8 cellular contexts compared by ENCODE assay signal in the genomic region with DNA sequence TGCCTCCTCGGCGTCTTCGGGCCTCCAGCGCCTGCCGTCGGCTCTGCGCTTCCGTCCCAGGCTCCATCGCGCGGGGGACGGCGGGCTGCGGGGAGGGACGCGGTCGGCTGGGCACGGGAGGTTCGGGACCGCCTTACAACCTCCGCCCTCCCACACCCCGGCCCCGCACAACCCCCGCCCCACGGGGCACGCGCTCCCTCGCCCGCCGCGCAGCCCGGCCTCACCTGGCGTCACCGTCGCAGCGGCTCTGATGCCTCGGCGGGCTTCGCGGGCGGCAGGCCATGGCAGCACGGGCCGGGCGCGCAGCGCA. TPM values are rescaled to one million over a fixed set of nuclear protein-coding genes. Genes with fewer than 3 reads are reported as not detected.
DNase-seq lines count a peak whose midpoint lies in the region; ATAC-seq and TF ChIP-seq lines count a peak whose summit lies in the region.

No MANE protein-coding gene starts in this region.

- peaks cover 68% of the 10 kb centered on the region for H3K36me3 ChIP-seq in KOPT-K1 (ENCODE audit: insufficient read depth, low read length)
- peaks cover 6% of the 10 kb centered on the region for H3K36me3 ChIP-seq in muscle layer of colon (ENCODE audit: insufficient read depth, low read length)

- H3K9me3 ChIP-seq in KOPT-K1 (ENCODE audit: insufficient read depth, low read length, poor library complexity, severe bottlenecking), result no peaks in the 10 kb centered on the region
- no peaks in the 10 kb centered on the region for H3K9me3 ChIP-seq in muscle layer of colon (ENCODE audit: low read length)

- ATAC-seq in GM19351 (IDR thresholded peaks at IDR 0.05; ENCODE audit: unreplicated experiment), result peak; percentile 1
- ATAC-seq in HG03457 (IDR thresholded peaks at IDR 0.05; ENCODE audit: unreplicated experiment), result no peak

- H3K9me3 Mint-ChIP-seq in endothelial cell (ENCODE audit: unreplicated experiment), result no peaks in the 10 kb centered on the region

- peak overlapping the region; percentile 76 for H3K4me3 ChIP-seq in choroid plexus epithelial cell (ENCODE audit: low read depth, low read length)
- peak overlapping the region; percentile 91 for H3K4me3 ChIP-seq in muscle layer of colon (ENCODE audit: low read depth in 1 of 2, low read length in 2 of 2)

- TF ChIP-seq CTCF in choroid plexus epithelial cell (conservative IDR thresholded peaks at IDR 0.05; ENCODE audit: low read depth, low read length) (no peak), endothelial cell (IDR thresholded peaks at IDR 0.05; ENCODE audit: unreplicated experiment) (no peak)

- H3K27ac ChIP-seq in KOPT-K1 (ENCODE audit: low read depth, low read length, poor library complexity, severe bottlenecking) (peak overlapping the region; percentile 100), muscle layer of colon (ENCODE audit: low read depth, low read length) (peak overlapping the region; percentile 88)

- peaks cover 29% of the 10 kb centered on the region for H3K4me1 ChIP-seq in muscle layer of colon (ENCODE audit: insufficient read depth, low read length)

- no peak overlapping the region for H3K27ac Mint-ChIP-seq in endothelial cell (ENCODE audit: unreplicated experiment)

- peaks cover 5% of the 10 kb centered on the region for H3K27me3 Mint-ChIP-seq in endothelial cell (ENCODE audit: unreplicated experiment)

- H3K4me3 Mint-ChIP-seq in endothelial cell (ENCODE audit: unreplicated experiment), result no peak overlapping the region

- H3K27me3 ChIP-seq in muscle layer of colon (ENCODE audit: control insufficient read depth in 1 of 2, insufficient read depth in 2 of 2, low read length in 2 of 2), result no peaks in the 10 kb centered on the region

- H3K4me1 Mint-ChIP-seq in endothelial cell (ENCODE audit: unreplicated experiment), result peaks cover 17% of the 10 kb centered on the region

- peak overlapping the region; percentile 92 for H3K9ac ChIP-seq in muscle layer of colon (ENCODE audit: low read length)

- peaks cover 14% of the 10 kb centered on the region for H3K36me3 Mint-ChIP-seq in endothelial cell (ENCODE audit: low read depth, unreplicated experiment)

- DNase-seq in choroid plexus epithelial cell (ENCODE audit: low read depth), result peak; percentile 33
- no peak for DNase-seq in endothelial cell (ENCODE audit: low spot score)
- no peak for DNase-seq in NCI-H524 (lab: John Stamatoyannopoulos, UW)
- DNase-seq in NCI-H1417 (lab: John Stamatoyannopoulos, UW), result no peak

RNA-seq across cellular contexts. Expression of gene SLBP, which starts 0.3 kb away (rescaled TPM):
- total RNA-seq in endothelial cell (ENCODE audit: unreplicated experiment), result 33.2 TPM

RNA-seq across cellular contexts. Expression of gene TMEM129, which starts 9.3 kb away (rescaled TPM):
- 27.2 TPM for total RNA-seq in endothelial cell (ENCODE audit: unreplicated experiment)

RNA-seq across cellular contexts. Expression of gene TACC3, which starts 9.5 kb away (rescaled TPM):
- total RNA-seq in endothelial cell (ENCODE audit: unreplicated experiment), result 42.2 TPM

RNA-seq across cellular contexts. Expression of gene FAM53A, which starts 27.7 kb away (rescaled TPM):
- 1.8 TPM for total RNA-seq in endothelial cell (ENCODE audit: unreplicated experiment)
